In the genomic region with DNA sequence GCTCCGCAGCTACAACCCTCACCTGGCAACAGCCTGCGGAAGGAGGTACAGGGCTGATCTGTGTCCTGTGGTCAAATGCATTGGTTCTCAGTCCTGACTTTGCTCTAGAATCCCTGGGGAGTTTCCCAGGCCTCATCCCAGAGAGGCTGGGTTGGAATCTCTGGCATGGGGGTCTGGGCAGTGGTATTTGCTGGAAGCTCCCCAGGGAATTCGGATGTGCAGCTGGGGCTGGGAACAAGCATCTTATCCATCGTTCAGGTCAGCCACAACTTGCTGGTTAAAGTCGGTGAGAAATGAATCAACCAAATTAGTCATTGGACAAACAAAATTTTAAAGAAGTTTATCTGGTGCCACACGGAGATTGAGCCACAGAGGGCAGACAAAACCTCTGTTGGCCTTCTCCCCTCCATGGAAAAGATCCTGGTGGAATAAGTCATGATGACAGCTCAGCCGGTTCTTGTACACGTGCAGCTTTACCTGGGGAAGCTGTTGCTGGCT, we compare ENCODE assay signal across 15 cellular contexts.
DNase-seq lines count a peak whose midpoint lies in the region; ATAC-seq and TF ChIP-seq lines count a peak whose summit lies in the region.
"Had no signal": no experiment of that assay in that cellular context is flagged by ENCODE, and none has a peak within 500 bp of the region (broad histone marks: within the 10 kb centered on the region; RNA-seq: fewer than 3 reads in every experiment).

No MANE protein-coding gene starts in this region.

- H3K36me3 Mint-ChIP-seq in MCF 10A (ENCODE audit: insufficient read depth, unreplicated experiment) = peaks cover 6% of the 10 kb centered on the region
- H3K36me3 Mint-ChIP-seq in activated naive CD8-positive, alpha-beta T cell treated with anti-CD3 and anti-CD28 coated beads for 36 hours = no peaks in the 10 kb centered on the region

- H3K27me3 Mint-ChIP-seq in MCF 10A (ENCODE audit: insufficient read depth, unreplicated experiment) = no peaks in the 10 kb centered on the region
- peaks cover 8% of the 10 kb centered on the region for H3K27me3 Mint-ChIP-seq in activated naive CD8-positive, alpha-beta T cell treated with anti-CD3 and anti-CD28 coated beads for 36 hours

- no peaks in the 10 kb centered on the region for H3K36me3 ChIP-seq in breast epithelium
- H3K36me3 ChIP-seq: upper lobe of left lung had no signal

- H3K27ac ChIP-seq in breast epithelium = no peak overlapping the region
- H3K27ac ChIP-seq in foreskin keratinocyte = no peak overlapping the region
- H3K27ac ChIP-seq: upper lobe of left lung had no signal

- no peaks in the 10 kb centered on the region for H3K9me3 Mint-ChIP-seq in MCF 10A (ENCODE audit: unreplicated experiment)
- H3K9me3 Mint-ChIP-seq in activated naive CD8-positive, alpha-beta T cell treated with anti-CD3 and anti-CD28 coated beads for 36 hours = no peaks in the 10 kb centered on the region
- H3K9me3 Mint-ChIP-seq: activated CD8-positive, alpha-beta T cell treated with anti-CD3 and anti-CD28 coated beads for 36 hours; T-helper 2 cell treated with Interferon-gamma antibody and Interleukin-4, amounts not matched to agents 5 μg/mL and 100 μg/mL, for 36 hours had no signal

- POLR2A ChIA-PET in MCF 10A (lab: Yijun Ruan, JAX) = no interaction called here

- CTCF ChIA-PET in MCF 10A (lab: Yijun Ruan, JAX) = interaction anchor here (0.6 to 1.5 kb wide), 2 partner anchors 9 to 12 kb away, joined by 3 to 4 read pairs; no protein-coding TSS in a partner anchor

- no TSS peak for BruUV-seq in MCF 10A (replicated peaks; lab: Mats Ljungman, UMichigan)

- TF ChIP-seq CTCF in MCF 10A (IDR thresholded peaks at IDR 0.05; ENCODE audit: unreplicated experiment) (peak; percentile 27), breast epithelium (IDR thresholded peaks at IDR 0.05) (no peak), foreskin keratinocyte (conservative IDR thresholded peaks at IDR 0.05) (no peak)

- H3K9me3 ChIP-seq in breast epithelium = no peaks in the 10 kb centered on the region
- H3K9me3 ChIP-seq: upper lobe of left lung had no signal

- H3K4me1 Mint-ChIP-seq in MCF 10A (ENCODE audit: insufficient read depth, unreplicated experiment) = peaks cover 9% of the 10 kb centered on the region
- no peaks in the 10 kb centered on the region for H3K4me1 Mint-ChIP-seq in activated naive CD8-positive, alpha-beta T cell treated with anti-CD3 and anti-CD28 coated beads for 36 hours

- intact Hi-C loops in MCF 10A (cut with micrococcal nuclease) = loop anchor here (1.0 to 2.0 kb wide), 6 partner anchors 208 to 469 kb away; no protein-coding TSS in a partner anchor
- intact Hi-C loops in breast epithelium (cut with DNase I; ENCODE audit: low total_unique reads) = no loop called here

- H3K4me3 ChIP-seq in breast epithelium = no peak overlapping the region
- H3K4me3 ChIP-seq: upper lobe of left lung had no signal

- H3K4me1 ChIP-seq in breast epithelium (no peaks in the 10 kb centered on the region), foreskin keratinocyte (peaks cover 3% of the 10 kb centered on the region)
- H3K4me1 ChIP-seq: upper lobe of left lung had no signal

- TF ChIP-seq POLR2A in breast epithelium (IDR thresholded peaks at IDR 0.05) = no peak

- peak; percentile 75 for DNase-seq in MCF 10A (ENCODE audit: unreplicated experiment)
- DNase-seq in breast epithelium (ENCODE audit: low spot score in 2 of 2) = no peak
- DNase-seq in amniotic epithelial cell (ENCODE audit: low read depth) = peak; percentile 37
- DNase-seq in foreskin keratinocyte = peak; percentile 53 to 60
- no peak for DNase-seq in NCI-H2171 treated with DMSO at 0.1 percent for 48 hours (lab: John Stamatoyannopoulos, UW)
- DNase-seq in activated naive CD8-positive, alpha-beta T cell treated with anti-CD3 and anti-CD28 coated beads for 36 hours = no peak
- DNase-seq: activated CD8-positive, alpha-beta T cell treated with anti-CD3 and anti-CD28 coated beads for 36 hours; activated gamma-delta T cell treated with Interleukin-2 at 50 U/mL for 16 hours; DMS79 treated with DMSO at 0.1 percent for 48 hours; KG1; left colon; upper lobe of left lung had no signal

- peaks cover 0 to 62% of the 10 kb centered on the region in 2 donors for H3K27me3 ChIP-seq in breast epithelium
- H3K27me3 ChIP-seq in foreskin keratinocyte = peaks cover 18% of the 10 kb centered on the region

- no peak for ATAC-seq in foreskin keratinocyte
- no peak for ATAC-seq in GM19455 (IDR thresholded peaks at IDR 0.05; ENCODE audit: unreplicated experiment)
- ATAC-seq in HG02840 (IDR thresholded peaks at IDR 0.05; ENCODE audit: low FRiP score, unreplicated experiment) = no peak
- ATAC-seq: activated CD8-positive, alpha-beta T cell treated with anti-CD3 and anti-CD28 coated beads for 36 hours; left colon had no signal

- H3K27ac Mint-ChIP-seq in MCF 10A (ENCODE audit: low read depth, unreplicated experiment) = no peak overlapping the region
- H3K27ac Mint-ChIP-seq in activated naive CD8-positive, alpha-beta T cell treated with anti-CD3 and anti-CD28 coated beads for 36 hours = no peak overlapping the region
- H3K27ac Mint-ChIP-seq: activated CD8-positive, alpha-beta T cell treated with anti-CD3 and anti-CD28 coated beads for 36 hours; T-helper 2 cell treated with Interferon-gamma antibody and Interleukin-4, amounts not matched to agents 5 μg/mL and 100 μg/mL, for 36 hours had no signal

- no peak overlapping the region for H3K4me3 Mint-ChIP-seq in MCF 10A (ENCODE audit: unreplicated experiment)
- H3K4me3 Mint-ChIP-seq in activated naive CD8-positive, alpha-beta T cell treated with anti-CD3 and anti-CD28 coated beads for 36 hours = no peak overlapping the region
- H3K4me3 Mint-ChIP-seq: activated CD8-positive, alpha-beta T cell treated with anti-CD3 and anti-CD28 coated beads for 36 hours; T-helper 2 cell treated with Interferon-gamma antibody and Interleukin-4, amounts not matched to agents 5 μg/mL and 100 μg/mL, for 36 hours had no signal

Comparison
In these comparisons a context has a peak if more than half of its experiments do, and no peak if none do; other contexts are left out.
1. DNase-seq: peak in MCF 10A (single experiment), amniotic epithelial cell (single experiment) and foreskin keratinocyte (2 of 2); none in breast epithelium (0 of 2), NCI-H2171 treated with DMSO at 0.1 percent for 48 hours (single experiment) and activated naive CD8-positive, alpha-beta T cell treated with anti-CD3 and anti-CD28 coated beads for 36 hours (single experiment).